ENCODE assay signal across 29 cellular contexts in genomic region chr9:13125261-13125660, GRCh38.
"Had no signal": no experiment of that assay in that cellular context is flagged by ENCODE, and none has a peak within 500 bp of the region (broad histone marks: within the 10 kb centered on the region; RNA-seq: fewer than 3 reads in every experiment).

No MANE protein-coding gene starts in this region.

- ATAC-seq: left cardiac atrium; left lobe of liver; lower lobe of right lung; natural killer cell; psoas muscle; right lobe of liver; stimulated activated memory B cell treated with anti-CD40 and anti-IgM and Interleukin-4, amounts not matched to agents 10 μg/mL and 1 μg/mL and 100 μg/mL, for 72 hours; stimulated activated naive CD8-positive, alpha-beta T cell treated with anti-CD3 and anti-CD28 coated beads, Interleukin-15, amount 100 ng/mL, for 72 hours had no signal

- H3K27ac ChIP-seq: lower lobe of right lung, neural progenitor cell, neutrophil, parathyroid adenoma, psoas muscle, right atrium auricular region, right lobe of liver, tibial nerve, upper lobe of left lung, vagina had no signal

- DNase-seq: hippocampal formation; kidney glomerular epithelial cell; left cardiac atrium; lower lobe of right lung; mammary epithelial cell; mesenchymal stem cell; naive B cell; natural killer cell; nephron progenitor cell; occipital lobe; psoas muscle; right lobe of liver; stimulated activated CD4-positive, alpha-beta T cell treated with anti-CD3 and anti-CD28 coated beads, Interleukin-1b, Interleukin-23, amount 100 ng/mL, for 48 hours; stimulated activated CD4-positive, alpha-beta T cell treated with anti-CD3 and anti-CD28 coated beads, Interleukin-2, amount 100 ng/mL, for 48 hours; stimulated activated CD4-positive, alpha-beta T cell treated with anti-CD3 and anti-CD28 coated beads, Interleukin-4, amount 100 ng/mL, for 4 hours; stimulated activated CD8-positive, alpha-beta memory T cell treated with anti-CD3 and anti-CD28 coated beads, Interleukin-4, amount 100 ng/mL, for 48 hours; stimulated activated naive CD4-positive, alpha-beta T cell treated with Interleukin-2 at 50 U/mL for 16 hours; stimulated activated naive CD8-positive, alpha-beta T cell treated with anti-CD3 and anti-CD28 coated beads, Interleukin-15, amount 100 ng/mL, for 72 hours; substantia nigra; upper lobe of left lung had no signal

- H3K9ac ChIP-seq: neural progenitor cell, parathyroid adenoma had no signal

- H3K4me3 ChIP-seq: lower lobe of right lung, neural progenitor cell, psoas muscle, right atrium auricular region, right lobe of liver, smooth muscle cell, tibial nerve, upper lobe of left lung, vagina had no signal

- H3K27me3 ChIP-seq: neural progenitor cell, neutrophil, right atrium auricular region, right lobe of liver, tibial nerve, upper lobe of left lung, vagina had no signal

- H3K36me3 ChIP-seq: neural progenitor cell, neutrophil had no signal

- H3K9me3 ChIP-seq: lower lobe of right lung, neutrophil, psoas muscle, right atrium auricular region, right lobe of liver, tibial nerve, upper lobe of left lung, vagina had no signal

- H3K4me1 ChIP-seq: lower lobe of right lung, neural progenitor cell, parathyroid adenoma, psoas muscle, right atrium auricular region, right lobe of liver, upper lobe of left lung, vagina had no signal

- H3K79me2 ChIP-seq: parathyroid adenoma had no signal

- H2AFZ ChIP-seq: neural progenitor cell, parathyroid adenoma had no signal

- H3K4me2 ChIP-seq: neural progenitor cell, smooth muscle cell had no signal
